In the genomic region with DNA sequence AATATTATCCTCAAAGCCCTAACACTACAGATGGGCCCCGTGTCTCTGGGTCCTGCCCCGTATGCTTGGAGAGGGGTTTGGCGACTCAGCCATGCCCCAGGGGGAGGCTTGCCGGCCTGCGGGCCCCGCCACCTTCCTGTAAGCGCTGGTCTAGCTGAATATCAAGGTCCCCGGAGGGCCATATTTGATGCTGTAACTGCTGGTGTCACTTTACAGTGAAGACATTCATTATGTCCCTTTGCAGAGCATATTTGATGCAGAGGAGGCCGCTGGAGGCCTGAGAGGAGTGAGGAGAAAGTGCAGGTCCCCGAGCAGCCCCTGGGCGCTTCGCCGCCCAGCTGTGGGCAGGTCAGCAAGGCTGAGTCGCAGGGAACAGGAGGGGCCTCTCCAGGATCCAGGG, we compare ENCODE assay signal across 33 cellular contexts. TPM values are rescaled to one million over a fixed set of nuclear protein-coding genes. Genes with fewer than 3 reads are reported as not detected.
"Had no signal": no experiment of that assay in that cellular context is flagged by ENCODE, and none has a peak within 500 bp of the region (broad histone marks: within the 10 kb centered on the region; RNA-seq: fewer than 3 reads in every experiment).

No MANE protein-coding gene starts in this region.

- H3K4me1 ChIP-seq: foreskin keratinocyte, gastroesophageal sphincter, parathyroid adenoma, suprapubic skin, vagina had no signal

- H3K4me1 Mint-ChIP-seq: mesothelial cell of epicardium; naive B cell; neural crest cell; stimulated activated naive CD8-positive, alpha-beta T cell treated with anti-CD3 and anti-CD28 coated beads, Interleukin-15, amount 100 ng/mL, for 72 hours had no signal

- H3K36me3 Mint-ChIP-seq: mesothelial cell of epicardium; naive B cell; natural killer cell treated with Interleukin-12 subunit alpha and Interleukin-12 subunit beta and Interleukin-15 and Interleukin-18, amount 100 ng/mL, for 72 hours had no signal

- H3K4me3 Mint-ChIP-seq: dendritic cell treated with granulocyte-macrophage colony-stimulating factor and Interleukin-4, amounts not matched to agents 40 ng/mL and 50 ng/mL, for 4 days; endodermal cell; mesothelial cell of epicardium; naive B cell; natural killer cell treated with Interleukin-12 subunit alpha and Interleukin-12 subunit beta and Interleukin-15 and Interleukin-18, amount 100 ng/mL, for 72 hours; neural crest cell; stimulated activated naive CD8-positive, alpha-beta T cell treated with anti-CD3 and anti-CD28 coated beads, Interleukin-15, amount 100 ng/mL, for 72 hours had no signal

- H3K9me3 Mint-ChIP-seq: dendritic cell treated with granulocyte-macrophage colony-stimulating factor and Interleukin-4, amounts not matched to agents 40 ng/mL and 50 ng/mL, for 4 days; endodermal cell; mesothelial cell of epicardium; naive B cell; natural killer cell treated with Interleukin-12 subunit alpha and Interleukin-12 subunit beta and Interleukin-15 and Interleukin-18, amount 100 ng/mL, for 72 hours; neural crest cell; stimulated activated naive CD8-positive, alpha-beta T cell treated with anti-CD3 and anti-CD28 coated beads, Interleukin-15, amount 100 ng/mL, for 72 hours had no signal

- H3K4me3 ChIP-seq: gastroesophageal sphincter, heart left ventricle, hepatocyte, mucosa of descending colon, smooth muscle cell, suprapubic skin, transverse colon, vagina had no signal

- H3K27ac Mint-ChIP-seq: dendritic cell treated with granulocyte-macrophage colony-stimulating factor and Interleukin-4, amounts not matched to agents 40 ng/mL and 50 ng/mL, for 4 days; endodermal cell; mesothelial cell of epicardium; naive B cell; natural killer cell treated with Interleukin-12 subunit alpha and Interleukin-12 subunit beta and Interleukin-15 and Interleukin-18, amount 100 ng/mL, for 72 hours; progenitor cell of endocrine pancreas; stimulated activated naive CD8-positive, alpha-beta T cell treated with anti-CD3 and anti-CD28 coated beads, Interleukin-15, amount 100 ng/mL, for 72 hours had no signal

- H3K9me3 ChIP-seq: gastroesophageal sphincter, heart left ventricle, mucosa of descending colon, suprapubic skin, transverse colon, vagina had no signal

- H3K27me3 ChIP-seq: vagina had no signal

- H3K27ac ChIP-seq: epithelial cell of prostate, foreskin keratinocyte, gastroesophageal sphincter, heart left ventricle, hepatocyte, parathyroid adenoma, suprapubic skin, transverse colon, vagina had no signal

- H3K36me3 ChIP-seq: gastroesophageal sphincter, heart left ventricle, suprapubic skin, transverse colon, vagina had no signal

- DNase-seq: effector CD8-positive, alpha-beta T cell; endodermal cell; foreskin keratinocyte; heart left ventricle; kidney; mesenchymal stem cell; mucosa of descending colon; naive B cell; stimulated activated CD4-positive, alpha-beta T cell treated with anti-CD3 and anti-CD28 coated beads, Interleukin-12 subunit alpha, Interleukin-12 subunit beta, amount 100 ng/mL, for 4 hours; stimulated activated CD4-positive, alpha-beta T cell treated with anti-CD3 and anti-CD28 coated beads, Interleukin-1b, Interleukin-23, amount 100 ng/mL, for 48 hours; stimulated activated CD4-positive, alpha-beta T cell treated with anti-CD3 and anti-CD28 coated beads, Interleukin-4, amount 100 ng/mL, for 1 hour; stimulated activated CD8-positive, alpha-beta memory T cell treated with anti-CD3 and anti-CD28 coated beads, Interleukin-4, amount 100 ng/mL, for 48 hours; stimulated activated naive CD4-positive, alpha-beta T cell; stimulated activated naive CD8-positive, alpha-beta T cell treated with anti-CD3 and anti-CD28 coated beads, Interleukin-15, amount 100 ng/mL, for 72 hours; transverse colon had no signal

RNA-seq across cellular contexts. Expression of a gene that starts 16.8 kb away (rescaled TPM):
- total RNA-seq: fibroblast of lung; hepatocyte; kidney; left lobe of liver; lung microvascular endothelial cell; mesothelial cell of epicardium; mucosa of descending colon; natural killer cell treated with Interleukin-12 subunit alpha and Interleukin-12 subunit beta and Interleukin-15 and Interleukin-18, amount 100 ng/mL, for 72 hours; osteoblast; sciatic nerve; transverse colon; ureter had no signal
- polyA plus RNA-seq: fibroblast of lung, hepatocyte had no signal
